In the genomic region with DNA sequence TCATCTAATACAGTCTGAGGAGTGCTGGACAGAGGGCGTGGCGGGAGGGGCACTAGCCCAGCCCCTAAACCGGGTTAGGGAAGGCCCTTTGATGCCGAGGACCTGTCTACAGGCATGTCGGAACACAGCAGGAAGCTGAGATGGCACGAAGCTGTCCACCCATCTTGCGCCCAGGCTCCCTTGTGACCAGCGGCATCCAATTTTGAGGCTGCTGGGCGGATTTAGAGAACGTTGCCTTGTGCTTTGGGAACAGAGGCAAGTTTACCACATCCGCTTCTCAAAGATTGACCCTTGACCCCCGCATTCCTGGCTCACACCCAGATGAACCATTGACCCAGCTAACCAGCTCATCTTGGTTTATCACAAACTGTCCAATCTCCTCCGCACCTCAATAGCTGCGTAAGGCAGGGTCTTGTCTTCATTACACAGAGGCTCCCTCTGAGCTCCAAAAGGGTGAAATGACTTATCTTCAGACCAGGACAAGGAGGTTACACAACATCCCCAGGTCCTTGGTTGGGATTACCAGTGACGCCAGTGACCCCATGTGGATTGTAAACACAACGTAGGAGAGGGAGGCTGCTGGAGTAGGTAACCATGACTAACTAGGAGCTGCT, we compare ENCODE assay signal across 1 cellular context.
TF ChIP-seq lines count a peak whose summit lies in the region.

No MANE protein-coding gene starts in this region.

TF ChIP-seq in WTC11, 78 proteins besides CTCF, POLR2A, EP300 and RAD21 (continued from another document):
- no peak for TF ChIP-seq ZNF416 (CRISPR knock-in tag; IDR thresholded peaks at IDR 0.05)
- TF ChIP-seq, protein P1, sequence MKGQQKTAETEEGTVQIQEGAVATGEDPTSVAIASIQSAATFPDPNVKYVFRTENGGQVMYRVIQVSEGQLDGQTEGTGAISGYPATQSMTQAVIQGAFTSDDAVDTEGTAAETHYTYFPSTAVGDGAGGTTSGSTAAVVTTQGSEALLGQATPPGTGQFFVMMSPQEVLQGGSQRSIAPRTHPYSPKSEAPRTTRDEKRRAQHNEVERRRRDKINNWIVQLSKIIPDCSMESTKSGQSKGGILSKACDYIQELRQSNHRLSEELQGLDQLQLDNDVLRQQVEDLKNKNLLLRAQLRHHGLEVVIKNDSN (CRISPR knock-in tag; IDR thresholded peaks at IDR 0.05): no peak
- no peak for TF ChIP-seq RELA (CRISPR knock-in tag; IDR thresholded peaks at IDR 0.05; ENCODE audit: borderline replicate concordance)
- TF ChIP-seq, protein P2, sequence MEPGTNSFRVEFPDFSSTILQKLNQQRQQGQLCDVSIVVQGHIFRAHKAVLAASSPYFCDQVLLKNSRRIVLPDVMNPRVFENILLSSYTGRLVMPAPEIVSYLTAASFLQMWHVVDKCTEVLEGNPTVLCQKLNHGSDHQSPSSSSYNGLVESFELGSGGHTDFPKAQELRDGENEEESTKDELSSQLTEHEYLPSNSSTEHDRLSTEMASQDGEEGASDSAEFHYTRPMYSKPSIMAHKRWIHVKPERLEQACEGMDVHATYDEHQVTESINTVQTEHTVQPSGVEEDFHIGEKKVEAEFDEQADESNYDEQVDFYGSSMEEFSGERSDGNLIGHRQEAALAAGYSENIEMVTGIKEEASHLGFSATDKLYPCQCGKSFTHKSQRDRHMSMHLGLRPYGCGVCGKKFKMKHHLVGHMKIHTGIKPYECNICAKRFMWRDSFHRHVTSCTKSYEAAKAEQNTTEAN (CRISPR knock-in tag; IDR thresholded peaks at IDR 0.05): no peak
- TF ChIP-seq, protein P3, sequence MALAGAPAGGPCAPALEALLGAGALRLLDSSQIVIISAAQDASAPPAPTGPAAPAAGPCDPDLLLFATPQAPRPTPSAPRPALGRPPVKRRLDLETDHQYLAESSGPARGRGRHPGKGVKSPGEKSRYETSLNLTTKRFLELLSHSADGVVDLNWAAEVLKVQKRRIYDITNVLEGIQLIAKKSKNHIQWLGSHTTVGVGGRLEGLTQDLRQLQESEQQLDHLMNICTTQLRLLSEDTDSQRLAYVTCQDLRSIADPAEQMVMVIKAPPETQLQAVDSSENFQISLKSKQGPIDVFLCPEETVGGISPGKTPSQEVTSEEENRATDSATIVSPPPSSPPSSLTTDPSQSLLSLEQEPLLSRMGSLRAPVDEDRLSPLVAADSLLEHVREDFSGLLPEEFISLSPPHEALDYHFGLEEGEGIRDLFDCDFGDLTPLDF (CRISPR knock-in tag; IDR thresholded peaks at IDR 0.05): no peak
- no peak for TF ChIP-seq RORB (CRISPR knock-in tag; IDR thresholded peaks at IDR 0.05)
- TF ChIP-seq, protein P4, sequence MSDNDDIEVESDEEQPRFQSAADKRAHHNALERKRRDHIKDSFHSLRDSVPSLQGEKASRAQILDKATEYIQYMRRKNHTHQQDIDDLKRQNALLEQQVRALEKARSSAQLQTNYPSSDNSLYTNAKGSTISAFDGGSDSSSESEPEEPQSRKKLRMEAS (CRISPR knock-in tag; IDR thresholded peaks at IDR 0.05): no peak
